Comparison of ENCODE assay signal across 21 cellular contexts in the genomic region with DNA sequence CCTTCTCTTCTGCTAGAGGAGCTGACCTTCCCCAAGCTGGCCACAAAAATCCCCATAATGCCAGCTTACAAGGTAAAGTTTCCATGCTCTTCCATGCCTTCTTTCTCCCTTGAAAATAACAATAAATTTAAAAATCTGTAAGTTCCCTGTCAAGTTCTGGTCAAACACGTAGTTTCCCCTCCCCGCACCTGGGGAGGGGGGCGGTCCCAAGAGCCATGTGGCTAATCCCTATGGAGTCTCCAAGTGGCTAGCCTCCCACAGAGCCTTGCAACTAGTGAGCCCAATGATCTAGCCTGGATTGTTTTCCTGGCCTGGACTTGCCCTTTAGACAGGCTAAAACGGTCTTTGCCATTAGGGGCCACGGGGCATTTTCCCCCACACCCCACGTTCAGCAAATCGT. TPM values are rescaled to one million over a fixed set of nuclear protein-coding genes. Genes with fewer than 3 reads are reported as not detected.
"Had no signal": no experiment of that assay in that cellular context is flagged by ENCODE, and none has a peak within 500 bp of the region (broad histone marks: within the 10 kb centered on the region; RNA-seq: fewer than 3 reads in every experiment).

No MANE protein-coding gene starts in this region.

- H3K4me1 ChIP-seq: lower lobe of right lung, pancreas, psoas muscle, upper lobe of right lung had no signal

- H3K4me3 Mint-ChIP-seq: activated B cell treated with CpG ODN at 0.5 μM for 24 hours; activated naive CD4-positive, alpha-beta T cell treated with anti-CD3 and anti-CD28 coated beads, Interleukin-2, amount 10 ng/mL, durations not matched to agents 7 days and 5 days; naive thymus-derived CD4-positive, alpha-beta T cell; T-helper 1 cell treated with Interleukin-12 subunit alpha and Interleukin-12 subunit beta and Interleukin-4 antibody, amounts not matched to agents 30 μg/mL and 1 μg/mL, for 36 hours had no signal

- H3K27ac ChIP-seq: coronary artery, gastroesophageal sphincter, heart left ventricle, lower lobe of right lung, pancreas, psoas muscle, upper lobe of right lung had no signal

- DNase-seq: activated B cell treated with CpG ODN at 0.5 μM for 24 hours; activated CD4-positive, alpha-beta T cell treated with anti-CD3 and anti-CD28 coated beads for 4 hours; activated CD4-positive, alpha-beta T cell treated with anti-CD3 and anti-CD28 coated beads, Interleukin-2, amount 50 U/mL, for 48 hours; activated effector memory CD4-positive, alpha-beta T cell treated with anti-CD3 and anti-CD28 coated beads, Interleukin-2, amount 50 U/mL, for 16 hours; activated naive CD4-positive, alpha-beta T cell treated with anti-CD3 and anti-CD28 coated beads, Interleukin-2, amount 10 ng/mL, durations not matched to agents 7 days and 5 days; amygdala; cerebellar nuclear complex; heart left ventricle; left colon; lower lobe of right lung; naive thymus-derived CD4-positive, alpha-beta T cell; pancreas; psoas muscle; right cardiac atrium; stimulated activated CD4-positive, alpha-beta T cell treated with anti-CD3 and anti-CD28 coated beads, Interleukin-4, amount 100 ng/mL, for 24 hours; stimulated activated naive CD4-positive, alpha-beta T cell treated with Interleukin-2 at 50 U/mL for 16 hours; T1000; upper lobe of right lung had no signal

- H3K27me3 Mint-ChIP-seq: activated B cell treated with CpG ODN at 0.5 μM for 24 hours had no signal

- H3K9me3 ChIP-seq: gastroesophageal sphincter, heart left ventricle, lower lobe of right lung, pancreas, psoas muscle, upper lobe of right lung had no signal

- H3K9me3 Mint-ChIP-seq: activated B cell treated with CpG ODN at 0.5 μM for 24 hours; activated naive CD4-positive, alpha-beta T cell treated with anti-CD3 and anti-CD28 coated beads, Interleukin-2, amount 10 ng/mL, durations not matched to agents 7 days and 5 days; T-helper 1 cell treated with Interleukin-12 subunit alpha and Interleukin-12 subunit beta and Interleukin-4 antibody, amounts not matched to agents 30 μg/mL and 1 μg/mL, for 36 hours had no signal

- H3K4me1 Mint-ChIP-seq: activated B cell treated with CpG ODN at 0.5 μM for 24 hours; activated naive CD4-positive, alpha-beta T cell treated with anti-CD3 and anti-CD28 coated beads, Interleukin-2, amount 10 ng/mL, durations not matched to agents 7 days and 5 days had no signal

- H3K4me3 ChIP-seq: coronary artery, gastroesophageal sphincter, heart left ventricle, lower lobe of right lung, pancreas, psoas muscle, upper lobe of right lung had no signal

- ATAC-seq: gastroesophageal sphincter; heart left ventricle; left colon; lower lobe of right lung; naive thymus-derived CD4-positive, alpha-beta T cell; pancreas; psoas muscle; right cardiac atrium; upper lobe of right lung had no signal

- H3K27ac Mint-ChIP-seq: activated B cell treated with CpG ODN at 0.5 μM for 24 hours; activated naive CD4-positive, alpha-beta T cell treated with anti-CD3 and anti-CD28 coated beads, Interleukin-2, amount 10 ng/mL, durations not matched to agents 7 days and 5 days; T-helper 1 cell treated with Interleukin-12 subunit alpha and Interleukin-12 subunit beta and Interleukin-4 antibody, amounts not matched to agents 30 μg/mL and 1 μg/mL, for 36 hours had no signal

- H3K36me3 ChIP-seq: gastroesophageal sphincter, heart left ventricle, lower lobe of right lung, pancreas, upper lobe of right lung had no signal

- H3K36me3 Mint-ChIP-seq: activated naive CD4-positive, alpha-beta T cell treated with anti-CD3 and anti-CD28 coated beads, Interleukin-2, amount 10 ng/mL, durations not matched to agents 7 days and 5 days had no signal

RNA-seq across cellular contexts. Expression of gene NRK, which starts 2.1 kb away (rescaled TPM):
- total RNA-seq: activated B cell treated with CpG ODN at 0.5 μM for 24 hours; naive thymus-derived CD4-positive, alpha-beta T cell had no signal
- polyA plus RNA-seq: naive thymus-derived CD4-positive, alpha-beta T cell had no signal
